ENCODE assay signal across 35 cellular contexts in the genomic region with DNA sequence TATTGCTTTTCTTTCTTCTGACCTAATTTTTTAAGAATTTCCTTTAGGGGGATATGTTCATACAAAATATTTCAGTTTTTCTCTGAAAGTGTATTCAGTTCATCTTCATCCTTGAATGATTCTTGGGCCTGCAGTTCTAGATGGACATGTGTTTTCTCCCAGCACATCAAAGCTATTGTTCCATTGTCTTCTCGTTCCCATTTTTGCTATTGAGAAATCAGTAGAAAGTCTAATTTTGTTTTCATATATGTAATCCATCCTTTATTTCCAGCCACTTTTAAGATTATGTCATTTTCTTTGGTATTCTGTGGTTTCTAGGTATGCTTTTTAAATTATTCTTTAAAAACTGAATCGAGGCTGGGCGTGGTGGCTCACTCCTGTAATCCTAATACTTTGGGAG. TPM values are rescaled to one million over a fixed set of nuclear protein-coding genes. Genes with fewer than 3 reads are reported as not detected.
"Had no signal": no experiment of that assay in that cellular context is flagged by ENCODE, and none has a peak within 500 bp of the region (broad histone marks: within the 10 kb centered on the region; RNA-seq: fewer than 3 reads in every experiment).

No MANE protein-coding gene starts in this region.

- H3K27me3 Mint-ChIP-seq: activated CD8-positive, alpha-beta T cell treated with anti-CD3 and anti-CD28 coated beads for 36 hours; activated naive CD8-positive, alpha-beta T cell; activated T-helper 17 cell treated with anti-CD3 and anti-CD28 coated beads, Interleukin-2, amount 50 U/mL, for 72 hours; T-helper 17 cell had no signal

- H3K27me3 ChIP-seq: brain microvascular endothelial cell, esophagus muscularis mucosa, foreskin keratinocyte, gastrocnemius medialis, heart left ventricle had no signal

- H3K36me3 ChIP-seq: brain microvascular endothelial cell, esophagus muscularis mucosa, gastrocnemius medialis, heart left ventricle had no signal

- H3K36me3 Mint-ChIP-seq: activated naive CD8-positive, alpha-beta T cell had no signal

- H3K27ac ChIP-seq: brain microvascular endothelial cell, foreskin keratinocyte had no signal

- ATAC-seq: activated CD4-positive, CD25-positive, alpha-beta regulatory T cell treated with anti-CD3 and anti-CD28 coated beads, Interleukin-2, amount 50 U/mL, for 24 hours; activated CD8-positive, alpha-beta T cell treated with anti-CD3 and anti-CD28 coated beads for 36 hours; activated T-cell treated with anti-CD3 and anti-CD28 coated beads, Interleukin-2, amount 50 U/mL, for 4 hours; activated T-helper 17 cell treated with anti-CD3 and anti-CD28 coated beads, Interleukin-2, amount 50 U/mL, for 72 hours; foreskin keratinocyte; gastrocnemius medialis; heart left ventricle; T-helper 17 cell had no signal

- H3K9me3 ChIP-seq: esophagus muscularis mucosa, gastrocnemius medialis, heart left ventricle had no signal

- H3K4me1 ChIP-seq: foreskin keratinocyte had no signal

- H3K27ac Mint-ChIP-seq: activated B cell treated with CpG ODN at 0.5 μM for 24 hours; activated CD8-positive, alpha-beta T cell treated with anti-CD3 and anti-CD28 coated beads for 36 hours; activated naive CD8-positive, alpha-beta T cell; T-helper 17 cell; T-helper 2 cell treated with Interferon-gamma antibody and Interleukin-4, amounts not matched to agents 5 μg/mL and 100 μg/mL, for 36 hours had no signal

- H3K9me3 Mint-ChIP-seq: activated B cell treated with CpG ODN at 0.5 μM for 24 hours; activated T-cell treated with anti-CD3 and anti-CD28 coated beads, Interleukin-2, amount 50 U/mL, for 4 hours; activated T-helper 17 cell treated with anti-CD3 and anti-CD28 coated beads, Interleukin-2, amount 50 U/mL, for 72 hours had no signal

- H3K4me3 Mint-ChIP-seq: activated B cell treated with CpG ODN at 0.5 μM for 24 hours; activated CD8-positive, alpha-beta T cell treated with anti-CD3 and anti-CD28 coated beads for 36 hours; activated naive CD8-positive, alpha-beta T cell; activated T-cell treated with anti-CD3 and anti-CD28 coated beads, Interleukin-2, amount 50 U/mL, for 4 hours; T-helper 17 cell; T-helper 2 cell treated with Interferon-gamma antibody and Interleukin-4, amounts not matched to agents 5 μg/mL and 100 μg/mL, for 36 hours had no signal

- H3K4me3 ChIP-seq: esophagus muscularis mucosa, gastrocnemius medialis, heart left ventricle had no signal

- FAIRE-seq: astrocyte, bronchial epithelial cell, colon, endometrium, endothelial cell of umbilical vein had no signal

- DNase-seq: activated B cell treated with CpG ODN at 0.5 μM for 24 hours; activated CD4-positive, alpha-beta T cell treated with anti-CD3 and anti-CD28 coated beads for 48 hours; activated CD4-positive, alpha-beta T cell treated with anti-CD3 and anti-CD28 coated beads, Interleukin-2, amount 50 U/mL, for 1 hour; activated CD4-positive, alpha-beta T cell treated with anti-CD3 and anti-CD28 coated beads, Interleukin-2, amount 50 U/mL, for 48 hours; activated CD8-positive, alpha-beta memory T cell treated with anti-CD3 and anti-CD28 coated beads for 24 hours; activated CD8-positive, alpha-beta T cell treated with anti-CD3 and anti-CD28 coated beads for 36 hours; activated effector memory CD4-positive, alpha-beta T cell treated with Interleukin-2 at 50 U/mL for 16 hours; activated gamma-delta T cell treated with Interleukin-2 at 50 U/mL for 16 hours; activated naive CD4-positive, alpha-beta T cell treated with anti-CD3 and anti-CD28 coated beads, Interleukin-2, amount 50 U/mL, for 16 hours; activated naive CD4-positive, alpha-beta T cell treated with Interleukin-2 at 50 U/mL for 16 hours; activated T-cell treated with anti-CD3 and anti-CD28 coated beads, Interleukin-2, amount 50 U/mL, for 4 hours; amniotic stem cell; anterior cingulate cortex; brain microvascular endothelial cell; cortex of kidney; dermis blood vessel endothelial cell; effector CD8-positive, alpha-beta T cell; foreskin keratinocyte; gastrocnemius medialis; glutamatergic neuron; heart left ventricle; T-helper 1 cell; T-helper 17 cell; T1000 had no signal

RNA-seq across cellular contexts. Expression of a gene that starts 57.2 kb away (rescaled TPM):
- total RNA-seq: activated B cell treated with CpG ODN at 0.5 μM for 24 hours, bronchial epithelial cell, chondrocyte, endothelial cell of umbilical vein, foreskin keratinocyte had no signal
- polyA plus RNA-seq: foreskin keratinocyte had no signal
